Comparison of ENCODE assay signal across 24 cellular contexts in genomic region chrY:20746919-20747318, GRCh38. TPM values are rescaled to one million over a fixed set of nuclear protein-coding genes. Genes with fewer than 3 reads are reported as not detected.
"Had no signal": no experiment of that assay in that cellular context is flagged by ENCODE, and none has a peak within 500 bp of the region (broad histone marks: within the 10 kb centered on the region; RNA-seq: fewer than 3 reads in every experiment).

No MANE protein-coding gene starts in this region.

- DNase-seq: activated CD4-positive, alpha-beta T cell treated with anti-CD3 and anti-CD28 coated beads for 1 hour; activated CD8-positive, alpha-beta memory T cell treated with anti-CD3 and anti-CD28 coated beads for 24 hours; activated naive CD4-positive, alpha-beta T cell treated with anti-CD3 and anti-CD28 coated beads for 36 hours; effector CD4-positive, alpha-beta T cell; mammary epithelial cell; right cardiac atrium; stimulated activated CD4-positive, alpha-beta T cell treated with anti-CD3 and anti-CD28 coated beads, Interleukin-2, amount 100 ng/mL, for 24 hours; stimulated activated naive CD8-positive, alpha-beta T cell treated with anti-CD3 and anti-CD28 coated beads, Interleukin-15, Interleukin-2, amounts not matched to agents 100 U/mL and 50 U/mL, for 24 hours; substantia nigra; transverse colon; uterus had no signal

- H3K9me3 Mint-ChIP-seq: activated naive CD4-positive, alpha-beta T cell treated with anti-CD3 and anti-CD28 coated beads for 36 hours; neural progenitor cell; T-cell had no signal

- ATAC-seq: left lobe of liver; right cardiac atrium; SK-N-SH treated with all-trans-retinoic acid at 6 μM for 48 hours; stimulated activated naive CD8-positive, alpha-beta T cell treated with anti-CD3 and anti-CD28 coated beads, Interleukin-15, Interleukin-2, amounts not matched to agents 100 U/mL and 50 U/mL, for 24 hours had no signal

- H3K36me3 ChIP-seq: neural progenitor cell, prostate gland, transverse colon, uterus had no signal

- H3K27ac ChIP-seq: neural progenitor cell, prostate gland, transverse colon, uterus, VCaP had no signal

- H3K36me3 Mint-ChIP-seq: neural progenitor cell, T-cell had no signal

- H3K27ac Mint-ChIP-seq: activated naive CD4-positive, alpha-beta T cell treated with anti-CD3 and anti-CD28 coated beads for 36 hours; neural progenitor cell had no signal

- H3K27me3 Mint-ChIP-seq: T-cell had no signal

- H3K4me1 Mint-ChIP-seq: neural progenitor cell had no signal

- H3K9me3 ChIP-seq: prostate gland, transverse colon, uterus had no signal

- H3K4me3 Mint-ChIP-seq: activated naive CD4-positive, alpha-beta T cell treated with anti-CD3 and anti-CD28 coated beads for 36 hours; neural progenitor cell had no signal

RNA-seq across cellular contexts. Expression of gene RPS4Y2, which starts 9.0 kb away (rescaled TPM):
- total RNA-seq: activated naive CD4-positive, alpha-beta T cell treated with anti-CD3 and anti-CD28 coated beads for 36 hours; bronchial epithelial cell; cerebellum; frontal cortex; left lobe of liver; mammary epithelial cell; osteocyte; prostate gland; right cardiac atrium; skeletal muscle tissue; T-cell; transverse colon; uterus had no signal
- polyA plus RNA-seq: esophagus, keratinocyte, mammary epithelial cell, right cardiac atrium had no signal
